In genomic region chr9:87270241-87271234, GRCh38 we compare ENCODE assay signal across 1 cellular context.
TF ChIP-seq lines count a peak whose summit lies in the region.

No MANE protein-coding gene starts in this region.

TF ChIP-seq in HEK293, 187 proteins besides CTCF, POLR2A, EP300 and RAD21 (continued from another document):
- no peak for TF ChIP-seq ZNF610 (tag by site-specific recombination; IDR thresholded peaks at IDR 0.05; ENCODE audit: borderline replicate concordance)
- TF ChIP-seq ZNF76 (tag by site-specific recombination; IDR thresholded peaks at IDR 0.05; ENCODE audit: borderline replicate concordance, low read depth): no peak
- TF ChIP-seq ZNF621 (tag by site-specific recombination; IDR thresholded peaks at IDR 0.05): no peak
- TF ChIP-seq BCL11A (tag by site-specific recombination; IDR thresholded peaks at IDR 0.05; ENCODE audit: low read depth): no peak
- TF ChIP-seq ZNF362 (tag by site-specific recombination; IDR thresholded peaks at IDR 0.05): no peak
- TF ChIP-seq ZNF488 (tag by site-specific recombination; IDR thresholded peaks at IDR 0.05): no peak
- no peak for TF ChIP-seq OVOL3 (tag by site-specific recombination; IDR thresholded peaks at IDR 0.05)
- TF ChIP-seq TRIM28 (IDR thresholded peaks at IDR 0.05; ENCODE audit: borderline replicate concordance, low read length): peak; percentile 54; the same call in 1 of the 2 replicates
- 0 out of 2 replicates have a peak, but pooled peaks have one; percentile 39 for TF ChIP-seq ZNF2 (tag by site-specific recombination; IDR thresholded peaks at IDR 0.05)
- TF ChIP-seq TSHZ1 (tag by site-specific recombination; IDR thresholded peaks at IDR 0.05; ENCODE audit: borderline replicate concordance): 0 out of 2 replicates have a peak, but pooled peaks have one; percentile 12
- TF ChIP-seq ZNF155 (tag by site-specific recombination; IDR thresholded peaks at IDR 0.05): no peak
- no peak for TF ChIP-seq ZSCAN5A (tag by site-specific recombination; IDR thresholded peaks at IDR 0.05)
- TF ChIP-seq ZNF404 (tag by site-specific recombination; IDR thresholded peaks at IDR 0.05): no peak
- TF ChIP-seq ZNF596 (tag by site-specific recombination; IDR thresholded peaks at IDR 0.05): no peak
- TF ChIP-seq ZBTB8A (tag by site-specific recombination; IDR thresholded peaks at IDR 0.05): 0 out of 2 replicates have a peak, but pooled peaks have one; percentile 23
- TF ChIP-seq ZNF585B (tag by site-specific recombination; IDR thresholded peaks at IDR 0.05): no peak
- TF ChIP-seq KLF7 (tag by site-specific recombination; IDR thresholded peaks at IDR 0.05; ENCODE audit: borderline replicate concordance): no peak
- no peak for TF ChIP-seq ZNF571 (tag by site-specific recombination; IDR thresholded peaks at IDR 0.05)
- peak; percentile 45; the same call in 1 of the 2 replicates for TF ChIP-seq ZNF24 (tag by site-specific recombination; IDR thresholded peaks at IDR 0.05)
- TF ChIP-seq ZBTB11 (tag by site-specific recombination; conservative IDR thresholded peaks at IDR 0.05; ENCODE audit: low read depth): no peak
